7 cellular contexts compared by ENCODE assay signal in genomic region chr7:87152112-87152896, GRCh38.
DNase-seq lines count a peak whose midpoint lies in the region; ATAC-seq lines count a peak whose summit lies in the region.

Gene DMTF1, plus strand, starts transcription at chr7:87152453. Its CDS starts 12,489 bp downstream, at chr7:87164942.

- ATAC-seq in GM18508 (IDR thresholded peaks at IDR 0.05; ENCODE audit: insufficient read depth, unreplicated experiment) (peak; percentile 62), HG03025 (IDR thresholded peaks at IDR 0.05; ENCODE audit: low FRiP score, unreplicated experiment) (peak; percentile 77)

- DNase-seq in NCI-H2081 (lab: John Stamatoyannopoulos, UW): peak; percentile 96 to 97
- peak; percentile 95 for DNase-seq in T1000 (lab: John Stamatoyannopoulos, UW)
- peak; percentile 98 for DNase-seq in astrocyte of the hippocampus (ENCODE audit: low read depth, low spot score)
- peak; percentile 93 to 95 for DNase-seq in hippocampal formation (lab: John Stamatoyannopoulos, UW)
- DNase-seq in retina: peak; percentile 97

Comparison
In these comparisons a context has a peak if more than half of its experiments do, and no peak if none do; other contexts are left out.
1. Peak in every context shown above with its lines: DNase-seq and ATAC-seq.